ENCODE assay signal across 8 cellular contexts in genomic region chr3:10249833-10250232, GRCh38. TPM values are rescaled to one million over a fixed set of nuclear protein-coding genes. Genes with fewer than 3 reads are reported as not detected.
DNase-seq lines count a peak whose midpoint lies in the region; ATAC-seq and TF ChIP-seq lines count a peak whose summit lies in the region.

No MANE protein-coding gene starts in this region.

- H3K9ac ChIP-seq in trophoblast cell (ENCODE audit: low read length) = no peak overlapping the region

- H3K36me3 ChIP-seq in Caco-2 (ENCODE audit: control insufficient read depth, insufficient read depth, low read length) (no peaks in the 10 kb centered on the region; the same call in 1 of the 2 replicates), OCI-LY7 (ENCODE audit: insufficient read depth, low read length) (peaks cover 57% of the 10 kb centered on the region), esophagus (ENCODE audit: control insufficient read depth in 2 of 2, insufficient read depth in 2 of 2, low read length in 1 of 2) (peaks cover 0 to 8% of the 10 kb centered on the region in 2 donors), trophoblast cell (ENCODE audit: control insufficient read depth in 1 of 2, insufficient read depth in 2 of 2, low read length in 2 of 2) (peaks cover 8 to 12% of the 10 kb centered on the region in 2 experiments)

- no peak overlapping the region for H4K12ac ChIP-seq in trophoblast cell (ENCODE audit: low read depth, low read length)

- H3K18ac ChIP-seq in trophoblast cell (ENCODE audit: low read length) = no peak overlapping the region

- peaks cover 8% of the 10 kb centered on the region for H3K9me3 Mint-ChIP-seq in Caco-2 (ENCODE audit: unreplicated experiment)

- H2BK120ac ChIP-seq in trophoblast cell (ENCODE audit: insufficient read depth, low read length, poor library complexity) = no peak overlapping the region

- peaks cover 16% of the 10 kb centered on the region; the same call in 1 of the 2 replicates for H4K20me1 ChIP-seq in OCI-LY7 (ENCODE audit: insufficient read depth, low read length)

- no peak overlapping the region for H2AK5ac ChIP-seq in trophoblast cell (ENCODE audit: low read length)

- POLR2A ChIA-PET in Caco-2 (lab: Charles Lee) = no interaction called here
- POLR2A ChIA-PET in OCI-LY7 (lab: Charles Lee) = no interaction called here

- H3K9me3 ChIP-seq in Caco-2 = peaks cover 4% of the 10 kb centered on the region; the same call in 1 of the 2 replicates
- H3K9me3 ChIP-seq in OCI-LY7 (ENCODE audit: low read length) = peaks cover 15% of the 10 kb centered on the region; the same call in 1 of the 2 replicates
- peaks cover 0 to 2% of the 10 kb centered on the region in 2 donors for H3K9me3 ChIP-seq in esophagus (ENCODE audit: control insufficient read depth in 2 of 2, insufficient read depth in 1 of 2, low read depth in 1 of 2, low read length in 1 of 2)
- H3K9me3 ChIP-seq in trophoblast cell (ENCODE audit: insufficient read depth, low read depth, low read length) = peaks cover 2% of the 10 kb centered on the region

- H2BK5ac ChIP-seq in trophoblast cell (ENCODE audit: low read depth, low read length, poor library complexity) = no peak overlapping the region

- H2AFZ ChIP-seq in OCI-LY7 (ENCODE audit: low read length) (no peak overlapping the region), trophoblast cell (ENCODE audit: insufficient read depth, low read length, poor library complexity) (no peak overlapping the region)

- no peak overlapping the region for H4K91ac ChIP-seq in trophoblast cell (ENCODE audit: low read depth, low read length)

- no peaks in the 10 kb centered on the region for H3K27me3 Mint-ChIP-seq in Caco-2 (ENCODE audit: insufficient read depth, unreplicated experiment)

- peaks cover 58% of the 10 kb centered on the region for H3K79me2 ChIP-seq in OCI-LY7 (ENCODE audit: insufficient read depth, low read depth, low read length)
- peaks cover 9% of the 10 kb centered on the region for H3K79me2 ChIP-seq in trophoblast cell (ENCODE audit: control insufficient read depth, insufficient read depth, low read length, poor library complexity)

- no peak for ATAC-seq in GM18870 (IDR thresholded peaks at IDR 0.05; ENCODE audit: unreplicated experiment)
- ATAC-seq in HG02884 (IDR thresholded peaks at IDR 0.05; ENCODE audit: unreplicated experiment) = no peak

- H3K36me3 Mint-ChIP-seq in Caco-2 (ENCODE audit: insufficient read depth, unreplicated experiment) = peaks cover 64% of the 10 kb centered on the region

- H3K4me3 ChIP-seq in Caco-2 (ENCODE audit: low read depth, low read length) = peak overlapping the region; percentile 76
- peak overlapping the region; percentile 88 for H3K4me3 ChIP-seq in OCI-LY7 (ENCODE audit: low read depth, low read length, poor library complexity, severe bottlenecking)
- peak overlapping the region; percentile 84 to 91 for H3K4me3 ChIP-seq in esophagus (ENCODE audit: low read depth in 1 of 2, low read length in 2 of 2)
- H3K4me3 ChIP-seq in trophoblast cell (ENCODE audit: low read depth, low read length) = no peak overlapping the region

- H3K14ac ChIP-seq in trophoblast cell (ENCODE audit: low read length) = no peak overlapping the region

- CTCF ChIA-PET in Caco-2 (lab: Charles Lee) = interaction anchor here (1.0 kb wide), 1 partner anchor 14 kb away, joined by 3 read pairs; no protein-coding TSS in a partner anchor
- CTCF ChIA-PET in OCI-LY7 (lab: Charles Lee; ENCODE audit: unreplicated experiment) = no interaction called here

- H3K9me2 ChIP-seq in OCI-LY7 (ENCODE audit: insufficient read depth, low read length) = no peaks in the 10 kb centered on the region

- H3K4me2 ChIP-seq in OCI-LY7 (ENCODE audit: low read length) (peak overlapping the region; percentile 95), trophoblast cell (ENCODE audit: low read length) (peak overlapping the region; percentile 74)

- H3K79me1 ChIP-seq in trophoblast cell (ENCODE audit: low read length) = peaks cover 10% of the 10 kb centered on the region

- H3K27ac ChIP-seq in OCI-LY7 (ENCODE audit: low read depth, low read length, poor library complexity, severe bottlenecking) = peak overlapping the region; percentile 82
- H3K27ac ChIP-seq in esophagus (ENCODE audit: low read depth in 2 of 2, low read length in 1 of 2) = peak overlapping the region; percentile 89 to 93
- no peak overlapping the region for H3K27ac ChIP-seq in trophoblast cell (ENCODE audit: low read depth, low read length)

- BruUV-seq in Caco-2 (replicated peaks; lab: Mats Ljungman, UMichigan) (no TSS peak), OCI-LY7 (replicated peaks; lab: Mats Ljungman, UMichigan) (no TSS peak)

- 14 to 18% methylated on average over 3 of the region's 3 CpGs for WGBS in esophagus, 2 donors
- no CpG with 5 or more reads among the region's 3 CpGs for WGBS in trophoblast cell (ENCODE audit: extremely low coverage, insufficient coverage, insufficient read length)

- H2BK12ac ChIP-seq in trophoblast cell (ENCODE audit: low read length) = no peak overlapping the region

- no peak for DNase-seq in Caco-2
- DNase-seq in OCI-LY7 (ENCODE audit: low spot score) = no peak
- DNase-seq in trophoblast cell = no peak
- DNase-seq in AG20443 (ENCODE audit: low spot score) = no peak
- DNase-seq in 8988T = no peak

- TF ChIP-seq CTCF in Caco-2 (IDR thresholded peaks at IDR 0.05; ENCODE audit: insufficient read depth in 1 of 2, low read depth in 1 of 2, low read length in 1 of 2, severe bottlenecking in 1 of 2, unreplicated experiment in 1 of 2) (no peak), OCI-LY7 (conservative IDR thresholded peaks at IDR 0.05; ENCODE audit: low read length) (no peak)

- H3K27me3 ChIP-seq in Caco-2 (replicated peaks; ENCODE audit: control insufficient read depth, insufficient read depth, low read length) (no peaks in the 10 kb centered on the region), esophagus (ENCODE audit: control insufficient read depth in 1 of 2, insufficient read depth in 2 of 2, low read length in 2 of 2) (no peaks in the 10 kb centered on the region), trophoblast cell (ENCODE audit: insufficient read depth, low read length) (no peaks in the 10 kb centered on the region)

- H3K4me3 Mint-ChIP-seq in Caco-2 (ENCODE audit: unreplicated experiment) = peak overlapping the region; percentile 92

- peaks cover 10% of the 10 kb centered on the region for H3K4me1 Mint-ChIP-seq in Caco-2 (ENCODE audit: low read depth, unreplicated experiment)

- no peak overlapping the region for H3K23ac ChIP-seq in trophoblast cell (ENCODE audit: low read length)

- H3K27ac Mint-ChIP-seq in Caco-2 (ENCODE audit: unreplicated experiment) = peak overlapping the region; percentile 75

- intact Hi-C loops in Caco-2 (cut with micrococcal nuclease; ENCODE audit: unreplicated experiment) (loop anchor here (5.0 kb wide), 1 partner anchor 42 kb away; the partner anchor contains the start of gene GHRL), OCI-LY7 (cut with micrococcal nuclease; ENCODE audit: unreplicated experiment) (loop anchor here (2.0 kb wide), 3 partner anchors 71 to 223 kb away; partner anchors contain the start of genes FANCD2 and SEC13)

- H3K4me1 ChIP-seq in Caco-2 = peaks cover 12% of the 10 kb centered on the region; the same call in 1 of the 2 replicates
- peaks cover 21% of the 10 kb centered on the region for H3K4me1 ChIP-seq in OCI-LY7 (ENCODE audit: insufficient read depth, low read length, poor library complexity, severe bottlenecking)
- no peaks in the 10 kb centered on the region for H3K4me1 ChIP-seq in esophagus (ENCODE audit: control insufficient read depth in 2 of 2, insufficient read depth in 2 of 2, low read length in 1 of 2)
- peaks cover 8% of the 10 kb centered on the region in 2 experiments for H3K4me1 ChIP-seq in trophoblast cell (ENCODE audit: control insufficient read depth in 1 of 2, insufficient read depth in 2 of 2, low read length in 2 of 2)

- H3K4ac ChIP-seq in trophoblast cell (ENCODE audit: low read depth, low read length) = no peak overlapping the region

- H4K8ac ChIP-seq in trophoblast cell (ENCODE audit: low read depth, low read length) = no peak overlapping the region

RNA-seq across cellular contexts. Expression of gene TATDN2, which starts 1.6 kb away (rescaled TPM):
- total RNA-seq in Caco-2 (2022) (29.3 and 32.1 TPM in 2 replicates), OCI-LY7 (2022) (57.5 and 63.4 TPM in 2 replicates)
- total RNA-seq in OCI-LY7 (2014; rRNA removed; shearing (Covaris generic)) = 22.0 and 22.9 TPM in 2 replicates
- 10 to 100 TPM; 10.9 to 15.0 TPM for polyA plus RNA-seq in esophagus
- polyA plus RNA-seq in trophoblast cell (2013) = 12.9 and 13.5 TPM in 2 replicates

RNA-seq across cellular contexts. Expression of gene GHRL, which starts 42.9 kb away (rescaled TPM):
- total RNA-seq in Caco-2 (2022) (not detected in 2 replicates), OCI-LY7 (2022) (0.42 and 0.77 TPM in 2 replicates)
- total RNA-seq in OCI-LY7 (2014; rRNA removed; shearing (Covaris generic)) = 0.32 TPM in 1 of 2 replicates, not detected in the other
- under 1 TPM; 0.22 to 0.63 TPM for polyA plus RNA-seq in esophagus
- 0.04 and 0.08 TPM in 2 replicates for polyA plus RNA-seq in trophoblast cell (2013)
